Comparison of ENCODE assay signal across 21 cellular contexts in genomic region chr1:234878288-234878687, GRCh38.
"Had no signal": no experiment of that assay in that cellular context is flagged by ENCODE, and none has a peak within 500 bp of the region (broad histone marks: within the 10 kb centered on the region; RNA-seq: fewer than 3 reads in every experiment).

No MANE protein-coding gene starts in this region.

- H3K27me3 ChIP-seq: colonic mucosa, esophagus squamous epithelium, stomach, uterus had no signal

- H3K9me3 ChIP-seq: colonic mucosa, esophagus squamous epithelium, mucosa of descending colon, prostate gland, stomach, uterus had no signal

- FAIRE-seq: keratinocyte had no signal

- H3K9ac ChIP-seq: parathyroid adenoma had no signal

- H3K36me3 ChIP-seq: colonic mucosa, esophagus squamous epithelium, prostate gland, stomach, uterus had no signal

- H3K4me3 ChIP-seq: colonic mucosa, esophagus squamous epithelium, mucosa of descending colon, prostate gland, skin epidermis, stomach, uterus had no signal

- ATAC-seq: left colon, mucosa of descending colon, sciatic nerve had no signal

- H3K4me1 ChIP-seq: colonic mucosa, prostate gland had no signal

- H3K27ac ChIP-seq: colonic mucosa, esophagus squamous epithelium, parathyroid adenoma, prostate gland, skin epidermis, uterus had no signal

- DNase-seq: cerebellar nuclear complex; colonic mucosa; dermis blood vessel endothelial cell; esophagus squamous epithelium; foreskin fibroblast; immature natural killer cell; left colon; mammary epithelial cell; mucosa of descending colon; occipital lobe; stimulated activated CD4-positive, alpha-beta T cell treated with anti-CD3 and anti-CD28 coated beads, Interleukin-2, amount 100 ng/mL, for 24 hours; stimulated activated CD4-positive, alpha-beta T cell treated with anti-CD3 and anti-CD28 coated beads, Interleukin-4, amount 100 ng/mL, for 4 hours; stimulated activated naive CD4-positive, alpha-beta T cell; stomach; substantia nigra; uterus had no signal
